In the genomic region with DNA sequence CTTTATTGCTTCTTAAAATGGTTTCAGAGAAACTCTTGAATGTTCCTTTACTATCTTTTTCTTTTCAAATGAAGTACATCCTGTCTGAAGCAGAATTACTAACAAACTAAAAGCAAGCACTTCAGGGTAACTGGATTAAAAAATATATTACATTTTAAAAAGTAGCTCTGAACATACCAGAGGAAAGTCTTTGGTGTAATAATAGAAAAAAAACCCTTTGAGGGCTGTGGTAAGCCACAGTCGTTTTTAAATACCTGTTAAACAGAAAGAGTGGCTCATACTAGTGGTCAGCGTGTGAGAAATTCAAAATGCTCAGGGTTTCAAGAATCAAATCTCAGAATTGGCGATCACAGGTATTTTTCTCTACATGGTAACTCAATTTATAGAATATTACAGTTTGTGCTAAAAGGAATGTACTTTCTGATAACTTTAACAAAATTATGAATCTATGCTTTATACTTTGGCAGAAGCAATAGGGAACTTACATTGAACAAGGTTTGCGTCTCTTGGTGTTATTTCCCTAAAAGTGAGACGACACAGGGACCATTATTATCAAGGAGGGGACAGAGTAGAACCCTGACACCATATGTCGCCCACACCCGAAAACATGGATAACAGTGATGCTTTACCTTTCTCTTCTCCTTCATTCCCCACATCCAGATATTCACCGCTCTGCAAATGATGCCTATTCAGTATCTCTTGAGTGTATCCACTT, we compare ENCODE assay signal across 10 cellular contexts.
A peak's percentile ranks its signal among the peaks of the same experiment; 100 is the strongest.
DNase-seq lines count a peak whose midpoint lies in the region; ATAC-seq lines count a peak whose summit lies in the region.
"Had no signal": no experiment of that assay in that cellular context is flagged by ENCODE, and none has a peak within 500 bp of the region (broad histone marks: within the 10 kb centered on the region; RNA-seq: fewer than 3 reads in every experiment).

No MANE protein-coding gene starts in this region.

- no peaks in the 10 kb centered on the region; the same call in 1 of the 2 replicates for H3K9me3 ChIP-seq in BLaER1
- H3K9me3 ChIP-seq: thoracic aorta had no signal

- intact Hi-C loops in left cardiac atrium (cut with DNase I) = no loop called here

- H3K9me3 Mint-ChIP-seq in T-helper 1 cell treated with Interleukin-12 subunit alpha and Interleukin-12 subunit beta and Interleukin-4 antibody, amounts not matched to agents 30 μg/mL and 1 μg/mL, for 36 hours = peaks cover 7% of the 10 kb centered on the region

- H3K4me2 ChIP-seq in BLaER1 = peak overlapping the region; percentile 54

- no peak overlapping the region for H3K9ac ChIP-seq in BLaER1

- peaks cover 12% of the 10 kb centered on the region for H3K36me3 Mint-ChIP-seq in T-helper 1 cell treated with Interleukin-12 subunit alpha and Interleukin-12 subunit beta and Interleukin-4 antibody, amounts not matched to agents 30 μg/mL and 1 μg/mL, for 36 hours (ENCODE audit: low read depth)

- no peaks in the 10 kb centered on the region for H3K27me3 Mint-ChIP-seq in T-helper 1 cell treated with Interleukin-12 subunit alpha and Interleukin-12 subunit beta and Interleukin-4 antibody, amounts not matched to agents 30 μg/mL and 1 μg/mL, for 36 hours (ENCODE audit: low read depth)

- H4K20me1 ChIP-seq in BLaER1 = no peaks in the 10 kb centered on the region

- no peaks in the 10 kb centered on the region for H3K36me3 ChIP-seq in BLaER1
- H3K36me3 ChIP-seq: thoracic aorta had no signal

- no peak overlapping the region for H3K4me3 ChIP-seq in BLaER1
- H3K4me3 ChIP-seq: thoracic aorta had no signal

- no peak overlapping the region for H3K27ac ChIP-seq in BLaER1
- H3K27ac ChIP-seq: thoracic aorta had no signal

- peak overlapping the region; percentile 56 for H3K27ac Mint-ChIP-seq in T-helper 1 cell treated with Interleukin-12 subunit alpha and Interleukin-12 subunit beta and Interleukin-4 antibody, amounts not matched to agents 30 μg/mL and 1 μg/mL, for 36 hours

- DNase-seq in NCI-H187 (lab: John Stamatoyannopoulos, UW) (no peak), NCI-H524 (lab: John Stamatoyannopoulos, UW) (no peak), left cardiac atrium (no peak)
- no peak for DNase-seq in activated CD4-positive, CD25-positive, alpha-beta regulatory T cell treated with anti-CD3 and anti-CD28 coated beads, Interleukin-2, amount 50 U/mL, for 72 hours
- DNase-seq: right cardiac atrium had no signal

- no peaks in the 10 kb centered on the region for H3K27me3 ChIP-seq in BLaER1

- ATAC-seq in GM18907 (IDR thresholded peaks at IDR 0.05; ENCODE audit: unreplicated experiment) = peak; percentile 95
- peak; percentile 99 for ATAC-seq in HG02870 (IDR thresholded peaks at IDR 0.05; ENCODE audit: unreplicated experiment)
- ATAC-seq in left cardiac atrium = no peak
- ATAC-seq: right cardiac atrium had no signal

- peak overlapping the region; percentile 47 for H3K4me3 Mint-ChIP-seq in T-helper 1 cell treated with Interleukin-12 subunit alpha and Interleukin-12 subunit beta and Interleukin-4 antibody, amounts not matched to agents 30 μg/mL and 1 μg/mL, for 36 hours

- H3K4me1 Mint-ChIP-seq in T-helper 1 cell treated with Interleukin-12 subunit alpha and Interleukin-12 subunit beta and Interleukin-4 antibody, amounts not matched to agents 30 μg/mL and 1 μg/mL, for 36 hours (ENCODE audit: low read depth) = peaks cover 30% of the 10 kb centered on the region

- peaks cover 36% of the 10 kb centered on the region for H3K4me1 ChIP-seq in BLaER1

Comparison
In these comparisons a context has a peak if more than half of its experiments do, and no peak if none do; other contexts are left out.
1. ATAC-seq: peak in GM18907 (single experiment) and HG02870 (single experiment); none in left cardiac atrium (0 of 2).